ENCODE assay signal across 19 cellular contexts in the genomic region with DNA sequence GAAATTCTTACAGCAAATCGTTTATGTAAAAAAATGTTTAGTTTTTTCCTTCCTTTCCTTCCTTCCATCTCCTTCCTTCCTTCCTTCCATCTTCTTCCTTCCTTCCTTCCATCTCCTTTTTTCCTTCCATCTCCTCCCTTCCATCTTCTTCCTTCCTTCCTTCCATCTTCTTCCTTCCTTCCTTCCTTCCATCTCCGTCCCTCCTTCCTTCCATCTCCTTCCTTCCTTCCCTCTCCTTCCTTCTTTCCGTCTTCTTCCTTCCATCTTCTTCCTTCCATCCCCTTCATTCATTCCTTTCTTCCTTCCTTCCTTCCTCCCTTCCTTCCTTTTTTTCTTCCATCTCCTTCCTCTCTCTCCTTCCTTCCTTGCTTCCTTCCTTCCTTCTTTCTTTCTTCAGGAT. TPM values are rescaled to one million over a fixed set of nuclear protein-coding genes. Genes with fewer than 3 reads are reported as not detected.
DNase-seq lines count a peak whose midpoint lies in the region; ATAC-seq and TF ChIP-seq lines count a peak whose summit lies in the region.
"Had no signal": no experiment of that assay in that cellular context is flagged by ENCODE, and none has a peak within 500 bp of the region (broad histone marks: within the 10 kb centered on the region; RNA-seq: fewer than 3 reads in every experiment).

No MANE protein-coding gene starts in this region.

- no peak for TF ChIP-seq CTCF in HEK293 (tag by site-specific recombination; IDR thresholded peaks at IDR 0.05)
- TF ChIP-seq CTCF in ascending aorta (IDR thresholded peaks at IDR 0.05), result no peak
- no peak for TF ChIP-seq CTCF in esophagus muscularis mucosa (IDR thresholded peaks at IDR 0.05)
- TF ChIP-seq CTCF in thoracic aorta (IDR thresholded peaks at IDR 0.05), result no peak
- no peak for TF ChIP-seq CTCF in mucosa of descending colon (IDR thresholded peaks at IDR 0.05)

- DNase-seq in ascending aorta (ENCODE audit: low spot score in 2 of 2) (no peak), esophagus muscularis mucosa (ENCODE audit: extremely low spot score) (no peak), thoracic aorta (ENCODE audit: low spot score) (no peak), mucosa of descending colon (no peak), SW 1271 (lab: John Stamatoyannopoulos, UW) (no peak), kidney glomerular epithelial cell (lab: John Stamatoyannopoulos, UW) (no peak), DMS79 treated with DMSO at 0.1 percent for 48 hours (lab: John Stamatoyannopoulos, UW) (no peak)
- DNase-seq: C1 segment of cervical spinal cord; Calu3; CD4-positive, alpha-beta memory T cell; COR-L47; EL; GDM1; GM23248; H7; HCEC 1CT had no signal

- CTCF ChIA-PET in HEK293 (lab: Yijun Ruan, JAX), result no interaction called here

- H3K36me3 ChIP-seq in HEK293 (ENCODE audit: control insufficient read depth in 2 of 2, insufficient read depth in 1 of 2, low read length in 2 of 2), result no peaks in the 10 kb centered on the region
- H3K36me3 ChIP-seq in ascending aorta, result no peaks in the 10 kb centered on the region
- H3K36me3 ChIP-seq in esophagus muscularis mucosa, result no peaks in the 10 kb centered on the region
- H3K36me3 ChIP-seq in thoracic aorta, result no peaks in the 10 kb centered on the region
- H3K36me3 ChIP-seq in mucosa of descending colon (ENCODE audit: low read depth), result no peaks in the 10 kb centered on the region

- no peaks in the 10 kb centered on the region for H3K4me1 ChIP-seq in HEK293 (ENCODE audit: control insufficient read depth, insufficient read depth, low read length)
- peaks cover 4 to 37% of the 10 kb centered on the region in 2 donors for H3K4me1 ChIP-seq in ascending aorta
- H3K4me1 ChIP-seq in esophagus muscularis mucosa, result peaks cover 27 to 79% (median 58%) of the 10 kb centered on the region in 4 donors
- H3K4me1 ChIP-seq in thoracic aorta (ENCODE audit: control insufficient read depth in 1 of 2, low read depth in 2 of 2), result peaks cover 15 to 50% of the 10 kb centered on the region in 2 donors
- H3K4me1 ChIP-seq in mucosa of descending colon (ENCODE audit: low read depth), result no peaks in the 10 kb centered on the region

- WGBS in esophagus muscularis mucosa, result 84% methylated on average over 3 of the region's 3 CpGs

- no peak overlapping the region for H3K27ac ChIP-seq in HEK293 (ENCODE audit: extremely low read depth, low read depth, low read length)
- H3K27ac ChIP-seq in ascending aorta, result peak overlapping the region; percentile 92 to 93
- peak overlapping the region in 3 of 4 donors; percentile 13 to 83 (median 80) for H3K27ac ChIP-seq in esophagus muscularis mucosa (replicated peaks in 1 of 4)
- peak overlapping the region; percentile 93 to 94 for H3K27ac ChIP-seq in thoracic aorta
- H3K27ac ChIP-seq: GM23248 had no signal

- H3K4me3 ChIP-seq in HEK293 (ENCODE audit: low read depth, low read length), result no peak overlapping the region
- H3K4me3 ChIP-seq in ascending aorta, result no peak overlapping the region
- no peak overlapping the region for H3K4me3 ChIP-seq in esophagus muscularis mucosa
- no peak overlapping the region for H3K4me3 ChIP-seq in thoracic aorta
- no peak overlapping the region for H3K4me3 ChIP-seq in mucosa of descending colon
- H3K4me3 ChIP-seq: GM23248 had no signal

- intact Hi-C loops in ascending aorta (cut with DNase I) (no loop called here), esophagus muscularis mucosa (cut with DNase I) (no loop called here), mucosa of descending colon (cut with DNase I, micrococcal nuclease) (no loop called here)

- TF ChIP-seq EP300 in esophagus muscularis mucosa (IDR thresholded peaks at IDR 0.05), result no peak

- ATAC-seq in thoracic aorta (ENCODE audit: insufficient number of reproducible peaks, low FRiP score, low read depth) (no peak), mucosa of descending colon (no peak)

- H3K9me3 ChIP-seq in HEK293 (ENCODE audit: control insufficient read depth, insufficient read depth, low read depth, low read length), result no peaks in the 10 kb centered on the region
- no peaks in the 10 kb centered on the region for H3K9me3 ChIP-seq in ascending aorta
- H3K9me3 ChIP-seq in esophagus muscularis mucosa, result no peaks in the 10 kb centered on the region
- no peaks in the 10 kb centered on the region for H3K9me3 ChIP-seq in thoracic aorta
- no peaks in the 10 kb centered on the region for H3K9me3 ChIP-seq in mucosa of descending colon

- H3K27me3 ChIP-seq in ascending aorta, result no peaks in the 10 kb centered on the region
- H3K27me3 ChIP-seq in esophagus muscularis mucosa, result no peaks in the 10 kb centered on the region
- no peaks in the 10 kb centered on the region for H3K27me3 ChIP-seq in thoracic aorta (replicated peaks; ENCODE audit: insufficient read depth)

- POLR2A ChIA-PET in HEK293 (lab: Yijun Ruan, JAX), result no interaction called here

- no peak for TF ChIP-seq POLR2A in esophagus muscularis mucosa (IDR thresholded peaks at IDR 0.05; ENCODE audit: low read depth)

TF ChIP-seq in HEK293, 187 proteins besides CTCF, POLR2A, EP300 and RAD21:
- TF ChIP-seq ZNF248 (tag by site-specific recombination; IDR thresholded peaks at IDR 0.05) (no peak), ZNF544 (tag by site-specific recombination; IDR thresholded peaks at IDR 0.05) (0 out of 2 replicates have a peak, but pooled peaks have one; percentile 39), ZNF133 (tag by site-specific recombination; IDR thresholded peaks at IDR 0.05) (no peak), ZNF239 (tag by site-specific recombination; IDR thresholded peaks at IDR 0.05) (no peak), ZNF585B (tag by site-specific recombination; IDR thresholded peaks at IDR 0.05) (no peak), ZNF366 (tag by site-specific recombination; conservative IDR thresholded peaks at IDR 0.05) (peak; percentile 97)
- TF ChIP-seq, protein P1, sequence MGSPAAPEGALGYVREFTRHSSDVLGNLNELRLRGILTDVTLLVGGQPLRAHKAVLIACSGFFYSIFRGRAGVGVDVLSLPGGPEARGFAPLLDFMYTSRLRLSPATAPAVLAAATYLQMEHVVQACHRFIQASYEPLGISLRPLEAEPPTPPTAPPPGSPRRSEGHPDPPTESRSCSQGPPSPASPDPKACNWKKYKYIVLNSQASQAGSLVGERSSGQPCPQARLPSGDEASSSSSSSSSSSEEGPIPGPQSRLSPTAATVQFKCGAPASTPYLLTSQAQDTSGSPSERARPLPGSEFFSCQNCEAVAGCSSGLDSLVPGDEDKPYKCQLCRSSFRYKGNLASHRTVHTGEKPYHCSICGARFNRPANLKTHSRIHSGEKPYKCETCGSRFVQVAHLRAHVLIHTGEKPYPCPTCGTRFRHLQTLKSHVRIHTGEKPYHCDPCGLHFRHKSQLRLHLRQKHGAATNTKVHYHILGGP (tag by site-specific recombination; IDR thresholded peaks at IDR 0.05), result no peak; the same call in 1 of the 2 replicates

RNA-seq across cellular contexts. Expression of a gene that starts 22.7 kb away (rescaled TPM):
- total RNA-seq in ascending aorta (153 TPM), esophagus muscularis mucosa (100 to 1,000 TPM in 3 of 4 donors, 10 to 100 TPM in 1; 96.2 to 211 (median 124) TPM), thoracic aorta (100 to 1,000 TPM; 102 to 113 TPM), mucosa of descending colon (100 to 1,000 TPM in 1 of 3 donors, 1 to 10 TPM in 2; 2.8 to 136 (median 9.4) TPM)
- total RNA-seq: A172; A673; Calu3; CD4-positive, alpha-beta memory T cell had no signal
